14 cellular contexts compared by ENCODE assay signal in genomic region chr20:46306743-46307138, GRCh38. TPM values are rescaled to one million over a fixed set of nuclear protein-coding genes. Genes with fewer than 3 reads are reported as not detected.
A peak's percentile ranks its signal among the peaks of the same experiment; 100 is the strongest.
DNase-seq lines count a peak whose midpoint lies in the region; ATAC-seq and TF ChIP-seq lines count a peak whose summit lies in the region.
"Had no signal": no experiment of that assay in that cellular context is flagged by ENCODE, and none has a peak within 500 bp of the region (broad histone marks: within the 10 kb centered on the region; RNA-seq: fewer than 3 reads in every experiment).

No MANE protein-coding gene starts in this region.

- no peak for ATAC-seq in T-helper 17 cell

- TF ChIP-seq POLR2A in suprapubic skin (IDR thresholded peaks at IDR 0.05), result no peak

- TF ChIP-seq EP300 in suprapubic skin (IDR thresholded peaks at IDR 0.05), result no peak

- H3K27me3 Mint-ChIP-seq in activated naive CD8-positive, alpha-beta T cell, result peaks cover 36% of the 10 kb centered on the region
- peaks cover 58% of the 10 kb centered on the region for H3K27me3 Mint-ChIP-seq in activated naive CD8-positive, alpha-beta T cell treated with anti-CD3 and anti-CD28 coated beads for 36 hours
- H3K27me3 Mint-ChIP-seq in T-helper 17 cell, result peaks cover 80% of the 10 kb centered on the region

- H3K4me3 ChIP-seq in hepatocyte, result no peak overlapping the region
- H3K4me3 ChIP-seq in suprapubic skin, result peak overlapping the region; percentile 59

- H3K79me2 ChIP-seq in hepatocyte, result no peaks in the 10 kb centered on the region

- H3K9me3 ChIP-seq in T-helper 17 cell (ENCODE audit: control insufficient read depth, low read length, poor library complexity, severe bottlenecking) (no peaks in the 10 kb centered on the region), hepatocyte (ENCODE audit: low read depth) (no peaks in the 10 kb centered on the region), suprapubic skin (no peaks in the 10 kb centered on the region)
- H3K9me3 ChIP-seq: neutrophil had no signal

- H3K27ac ChIP-seq in hepatocyte (no peak overlapping the region), suprapubic skin (no peak overlapping the region)
- H3K27ac ChIP-seq: neutrophil, VCaP had no signal

- H3K36me3 ChIP-seq in hepatocyte (replicated peaks; ENCODE audit: insufficient read depth, low read depth) (no peaks in the 10 kb centered on the region), suprapubic skin (no peaks in the 10 kb centered on the region)
- H3K36me3 ChIP-seq: neutrophil had no signal

- H3K9me2 ChIP-seq in hepatocyte (replicated peaks; ENCODE audit: insufficient read depth), result no peaks in the 10 kb centered on the region

- peak overlapping the region; percentile 97 for H3K4me2 ChIP-seq in hepatocyte

- no peaks in the 10 kb centered on the region for H4K20me1 ChIP-seq in hepatocyte (ENCODE audit: insufficient read depth, poor library complexity, severe bottlenecking)

- 43% methylated on average over 10 of the region's 10 CpGs for WGBS in hepatocyte (ENCODE audit: low lambda C conversion rate, missing lambda C conversion rate)
- WGBS in suprapubic skin, result 28% methylated on average over 8 of the region's 10 CpGs

- H3K4me3 Mint-ChIP-seq in activated naive CD8-positive, alpha-beta T cell, result peak overlapping the region; percentile 52
- no peak overlapping the region for H3K4me3 Mint-ChIP-seq in activated naive CD8-positive, alpha-beta T cell treated with anti-CD3 and anti-CD28 coated beads for 36 hours
- H3K4me3 Mint-ChIP-seq in T-helper 17 cell, result peak overlapping the region; percentile 88
- H3K4me3 Mint-ChIP-seq: dendritic cell treated with granulocyte-macrophage colony-stimulating factor and Interleukin-4, amounts not matched to agents 40 ng/mL and 50 ng/mL, for 4 days had no signal

- H3K36me3 Mint-ChIP-seq in activated naive CD8-positive, alpha-beta T cell, result no peaks in the 10 kb centered on the region
- H3K36me3 Mint-ChIP-seq in activated naive CD8-positive, alpha-beta T cell treated with anti-CD3 and anti-CD28 coated beads for 36 hours, result no peaks in the 10 kb centered on the region
- H3K36me3 Mint-ChIP-seq in T-helper 17 cell (ENCODE audit: low read depth), result peaks cover 23% of the 10 kb centered on the region

- no peak overlapping the region for H3K27ac Mint-ChIP-seq in activated naive CD8-positive, alpha-beta T cell
- no peak overlapping the region for H3K27ac Mint-ChIP-seq in activated naive CD8-positive, alpha-beta T cell treated with anti-CD3 and anti-CD28 coated beads for 36 hours
- H3K27ac Mint-ChIP-seq in T-helper 17 cell, result no peak overlapping the region
- H3K27ac Mint-ChIP-seq: dendritic cell treated with granulocyte-macrophage colony-stimulating factor and Interleukin-4, amounts not matched to agents 40 ng/mL and 50 ng/mL, for 4 days had no signal

- H3K27me3 ChIP-seq in hepatocyte (peaks cover 91% of the 10 kb centered on the region), suprapubic skin (peaks cover 83% of the 10 kb centered on the region)

- H3K4me1 Mint-ChIP-seq in activated naive CD8-positive, alpha-beta T cell (ENCODE audit: low read depth), result peaks cover 6% of the 10 kb centered on the region
- H3K4me1 Mint-ChIP-seq in activated naive CD8-positive, alpha-beta T cell treated with anti-CD3 and anti-CD28 coated beads for 36 hours, result no peaks in the 10 kb centered on the region
- peaks cover 20% of the 10 kb centered on the region for H3K4me1 Mint-ChIP-seq in T-helper 17 cell

- no peak for TF ChIP-seq CTCF in hepatocyte (IDR thresholded peaks at IDR 0.05; ENCODE audit: poor library complexity)
- TF ChIP-seq CTCF in suprapubic skin (IDR thresholded peaks at IDR 0.05), result no peak

- H3K9me3 Mint-ChIP-seq in activated naive CD8-positive, alpha-beta T cell (ENCODE audit: low read depth), result no peaks in the 10 kb centered on the region
- no peaks in the 10 kb centered on the region for H3K9me3 Mint-ChIP-seq in activated naive CD8-positive, alpha-beta T cell treated with anti-CD3 and anti-CD28 coated beads for 36 hours
- H3K9me3 Mint-ChIP-seq: dendritic cell treated with granulocyte-macrophage colony-stimulating factor and Interleukin-4, amounts not matched to agents 40 ng/mL and 50 ng/mL, for 4 days had no signal

- DNase-seq in activated naive CD8-positive, alpha-beta T cell treated with anti-CD3 and anti-CD28 coated beads for 36 hours, result no peak
- DNase-seq in T-helper 17 cell, result no peak
- DNase-seq in hepatocyte (ENCODE audit: low spot score), result no peak
- DNase-seq in suprapubic skin (ENCODE audit: low spot score in 2 of 2), result no peak
- DNase-seq in DMS53 treated with DMSO at 0.1 percent for 48 hours (lab: John Stamatoyannopoulos, UW; ENCODE audit: unreplicated experiment), result no peak
- DNase-seq in C1 segment of cervical spinal cord (lab: John Stamatoyannopoulos, UW), result no peak
- DNase-seq in kidney glomerular epithelial cell (lab: John Stamatoyannopoulos, UW), result no peak
- DNase-seq: NCI-H1417 treated with DMSO at 0.1 percent for 48 hours, SIG-M5 had no signal

- no peak overlapping the region for H2AFZ ChIP-seq in hepatocyte

- peaks cover 5% of the 10 kb centered on the region for H3K4me1 ChIP-seq in hepatocyte (ENCODE audit: insufficient read depth)
- peaks cover 36% of the 10 kb centered on the region for H3K4me1 ChIP-seq in suprapubic skin

RNA-seq across cellular contexts. Expression of gene CDH22, which starts 1.6 kb away (rescaled TPM):
- under 1 TPM in 1 of 2 experiments, not detected in 1; 0.12 TPM for total RNA-seq in activated naive CD8-positive, alpha-beta T cell treated with anti-CD3 and anti-CD28 coated beads for 36 hours
- total RNA-seq in T-helper 17 cell (not detected), hepatocyte (not detected in 2 replicates), suprapubic skin (1 to 10 TPM; 2.6 to 5.1 (median 3.3) TPM)
- 0.15 TPM in 1 of 2 replicates, not detected in the other for polyA plus RNA-seq in hepatocyte
- polyA plus RNA-seq: AG04450 had no signal
